8 cellular contexts compared by ENCODE assay signal in genomic region chr1:226034482-226034881, GRCh38. TPM values are rescaled to one million over a fixed set of nuclear protein-coding genes. Genes with fewer than 3 reads are reported as not detected.
DNase-seq lines count a peak whose midpoint lies in the region; ATAC-seq and TF ChIP-seq lines count a peak whose summit lies in the region.

No MANE protein-coding gene starts in this region.

- ATAC-seq in left lung, result peak; percentile 91
- no peak for ATAC-seq in GM18498 (IDR thresholded peaks at IDR 0.05; ENCODE audit: unreplicated experiment)

- peak; percentile 98 for DNase-seq in MV-4-11 (lab: John Stamatoyannopoulos, UW)
- peak; percentile 96 for DNase-seq in cerebellar cortex (ENCODE audit: low spot score)
- DNase-seq in left lung, result peak; percentile 87 to 92
- DNase-seq in tibial nerve (ENCODE audit: low spot score in 2 of 2), result peak; percentile 59 to 71
- no peak for DNase-seq in NCI-H510A (lab: John Stamatoyannopoulos, UW)
- DNase-seq in T-helper 2 cell, result no peak
- DNase-seq in WERI-Rb-1, result no peak

- H3K27ac ChIP-seq in left lung, result peak overlapping the region; percentile 69 to 92
- peak overlapping the region in 3 of 4 donors; percentile 7 to 82 (median 72) for H3K27ac ChIP-seq in tibial nerve
- H3K27ac ChIP-seq in WERI-Rb-1, result no peak overlapping the region

- WGBS in tibial nerve, 2 donors, result 24 to 28% methylated on average over 6 of the region's 6 CpGs

- peaks cover 5 to 55% of the 10 kb centered on the region in 2 donors for H3K4me1 ChIP-seq in left lung
- peaks cover 0 to 10% (median 4%) of the 10 kb centered on the region in 4 donors for H3K4me1 ChIP-seq in tibial nerve

- TF ChIP-seq EP300 in tibial nerve (IDR thresholded peaks at IDR 0.05), result peak; percentile 58 to 87

- TF ChIP-seq CTCF in left lung (IDR thresholded peaks at IDR 0.05), result no peak
- no peak for TF ChIP-seq CTCF in tibial nerve (IDR thresholded peaks at IDR 0.05)
- no peak for TF ChIP-seq CTCF in WERI-Rb-1 (IDR thresholded peaks at IDR 0.05; ENCODE audit: low read depth, low read length)

- H3K27me3 ChIP-seq in left lung (no peaks in the 10 kb centered on the region), tibial nerve (no peaks in the 10 kb centered on the region), WERI-Rb-1 (ENCODE audit: insufficient read depth, low read depth, severe bottlenecking) (no peaks in the 10 kb centered on the region)

- H3K36me3 ChIP-seq in left lung (no peaks in the 10 kb centered on the region), tibial nerve (no peaks in the 10 kb centered on the region), WERI-Rb-1 (no peaks in the 10 kb centered on the region)

- TF ChIP-seq POLR2A in tibial nerve (IDR thresholded peaks at IDR 0.05), result no peak

- H3K9me3 ChIP-seq in left lung (no peaks in the 10 kb centered on the region), tibial nerve (no peaks in the 10 kb centered on the region), WERI-Rb-1 (ENCODE audit: severe bottlenecking) (no peaks in the 10 kb centered on the region)

- intact Hi-C loops in left lung (cut with DNase I), result no loop called here

- H3K4me3 ChIP-seq in left lung (no peak overlapping the region), tibial nerve (no peak overlapping the region), WERI-Rb-1 (ENCODE audit: low read depth, low read length) (no peak overlapping the region)

RNA-seq across cellular contexts. Expression of gene H3-3A, which starts 28.0 kb away (rescaled TPM):
- total RNA-seq in left lung (100 to 1,000 TPM; 444 to 608 TPM), tibial nerve (100 to 1,000 TPM; 193 to 204 (median 197) TPM)

RNA-seq across cellular contexts. Expression of gene SDE2, which starts 35.3 kb away (rescaled TPM):
- total RNA-seq in left lung, result 10 to 100 TPM; 15.8 to 17.1 TPM
- 10 to 100 TPM; 15.0 to 27.5 (median 23.7) TPM for total RNA-seq in tibial nerve

Comparison
In these comparisons a context has a peak if more than half of its experiments do, and no peak if none do; other contexts are left out.
1. DNase-seq: peak in MV-4-11 (single experiment), cerebellar cortex (single experiment), left lung (2 of 2) and tibial nerve (2 of 2); none in NCI-H510A (single experiment), T-helper 2 cell (0 of 5) and WERI-Rb-1 (single experiment).